ENCODE assay signal across 2 cellular contexts in genomic region chrX:51519131-51519530, GRCh38. TPM values are rescaled to one million over a fixed set of nuclear protein-coding genes. Genes with fewer than 3 reads are reported as not detected.
"Had no signal": no experiment of that assay in that cellular context is flagged by ENCODE, and none has a peak within 500 bp of the region (broad histone marks: within the 10 kb centered on the region; RNA-seq: fewer than 3 reads in every experiment).

No MANE protein-coding gene starts in this region.

RNA-seq across cellular contexts. Expression of gene NUDT11, which starts 22.7 kb away (rescaled TPM):
- total RNA-seq: PC-9, Right ventricle myocardium superior had no signal
